Comparison of ENCODE assay signal across 8 cellular contexts in the genomic region with DNA sequence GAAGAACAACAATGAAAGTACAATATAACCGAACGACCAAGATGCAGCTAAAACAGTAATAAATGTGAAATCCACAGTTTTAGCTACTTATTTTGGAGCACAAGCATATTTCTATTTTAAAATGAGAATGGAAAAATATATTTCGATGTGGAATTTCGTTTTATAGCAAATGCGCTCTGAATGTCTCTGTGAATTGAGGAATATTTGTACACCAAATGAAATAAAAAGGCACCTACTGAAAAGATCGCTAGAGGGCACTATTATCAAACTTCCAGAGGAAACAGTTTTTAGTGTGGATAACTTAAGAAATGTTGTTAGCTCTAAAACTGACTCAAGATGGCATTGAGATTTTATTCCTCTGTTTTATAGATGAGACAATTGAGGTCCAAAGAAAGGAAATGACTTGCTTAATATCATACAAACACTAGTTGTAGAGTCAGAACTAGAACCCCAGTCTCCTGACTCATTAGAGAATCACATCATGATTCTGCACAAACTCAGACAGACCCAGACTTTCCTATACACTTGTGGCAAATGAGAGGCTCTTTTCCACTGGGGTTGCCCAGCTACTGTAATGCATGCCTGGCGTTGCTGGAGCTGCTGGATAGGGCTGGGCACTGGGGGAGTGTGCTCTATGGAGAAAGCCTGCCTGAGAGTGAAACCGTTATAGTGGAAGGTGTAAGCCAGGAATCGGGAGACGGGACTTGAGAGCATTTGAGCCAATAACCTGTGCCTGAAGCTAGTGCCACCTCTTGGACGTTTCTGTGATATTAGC. TPM values are rescaled to one million over a fixed set of nuclear protein-coding genes. Genes with fewer than 3 reads are reported as not detected.
DNase-seq lines count a peak whose midpoint lies in the region; ATAC-seq and TF ChIP-seq lines count a peak whose summit lies in the region.

No MANE protein-coding gene starts in this region.

- no peak overlapping the region for H3K27ac ChIP-seq in neutrophil

- H3K9me3 Mint-ChIP-seq in activated CD4-positive, alpha-beta memory T cell treated with anti-CD3 and anti-CD28 coated beads, Interleukin-2, amount 10 ng/mL, durations not matched to agents 7 days and 5 days: no peaks in the 10 kb centered on the region

- TF ChIP-seq CTCF in BJ (IDR thresholded peaks at IDR 0.05; ENCODE audit: insufficient read depth, low read depth, low read length) (peak; percentile 69), fibroblast of the aortic adventitia (IDR thresholded peaks at IDR 0.05; ENCODE audit: insufficient read depth, low read length) (peak; percentile 75), neutrophil (IDR thresholded peaks at IDR 0.05) (peak; percentile 55)

- H3K4me3 Mint-ChIP-seq in activated CD4-positive, alpha-beta memory T cell treated with anti-CD3 and anti-CD28 coated beads, Interleukin-2, amount 10 ng/mL, durations not matched to agents 7 days and 5 days: no peak overlapping the region

- no peaks in the 10 kb centered on the region for H3K36me3 ChIP-seq in BJ (ENCODE audit: control insufficient read depth, insufficient read depth, low read length)
- no peaks in the 10 kb centered on the region for H3K36me3 ChIP-seq in neutrophil

- CTCF ChIA-PET in BJ (lab: Yijun Ruan, JAX): interaction anchor here (0.6 to 7.2 kb wide), 29 partner anchors 9 to 463 kb away, joined by 3 to 109 read pairs (median 4); a partner anchor contains a TSS
- CTCF ChIA-PET in activated CD4-positive, alpha-beta memory T cell treated with anti-CD3 and anti-CD28 coated beads, Interleukin-2, amount 10 ng/mL, durations not matched to agents 7 days and 5 days (lab: Charles Lee): interaction anchor here (0.6 to 6.9 kb wide), 17 partner anchors 8 to 234 kb away, joined by 3 to 128 read pairs (median 5); a partner anchor contains a TSS

- peaks cover 6% of the 10 kb centered on the region for H3K27me3 Mint-ChIP-seq in activated CD4-positive, alpha-beta memory T cell treated with anti-CD3 and anti-CD28 coated beads, Interleukin-2, amount 10 ng/mL, durations not matched to agents 7 days and 5 days

- H3K4me3 ChIP-seq in BJ (ENCODE audit: low read depth, low read length): no peak overlapping the region; the same call in 1 of the 2 replicates
- H3K4me3 ChIP-seq in fibroblast of the aortic adventitia (ENCODE audit: low read depth, low read length): peak overlapping the region; percentile 53
- H3K4me3 ChIP-seq in neutrophil (ENCODE audit: low read depth in 1 of 2, low read length in 1 of 2): no peak overlapping the region

- peaks cover 12% of the 10 kb centered on the region for H3K4me1 Mint-ChIP-seq in activated CD4-positive, alpha-beta memory T cell treated with anti-CD3 and anti-CD28 coated beads, Interleukin-2, amount 10 ng/mL, durations not matched to agents 7 days and 5 days

- peaks cover 0 to 3% of the 10 kb centered on the region in 2 experiments for H3K4me1 ChIP-seq in neutrophil (ENCODE audit: control insufficient read depth in 1 of 2, insufficient read depth in 1 of 2, low read depth in 1 of 2, low read length in 1 of 2)

- no peaks in the 10 kb centered on the region for H3K36me3 Mint-ChIP-seq in activated CD4-positive, alpha-beta memory T cell treated with anti-CD3 and anti-CD28 coated beads, Interleukin-2, amount 10 ng/mL, durations not matched to agents 7 days and 5 days (ENCODE audit: low read depth)

- no peak for DNase-seq in BJ (ENCODE audit: low read depth)
- peak; percentile 45 for DNase-seq in NCI-H2227 (lab: John Stamatoyannopoulos, UW; ENCODE audit: unreplicated experiment)
- peak; percentile 23 for DNase-seq in activated CD4-positive, alpha-beta memory T cell treated with anti-CD3 and anti-CD28 coated beads, Interleukin-2, amount 10 ng/mL, durations not matched to agents 7 days and 5 days
- DNase-seq in fibroblast of the aortic adventitia (ENCODE audit: low read depth): peak; percentile 83

- H3K27me3 ChIP-seq in BJ (ENCODE audit: control insufficient read depth, insufficient read depth, low read length): no peaks in the 10 kb centered on the region
- H3K27me3 ChIP-seq in neutrophil: no peaks in the 10 kb centered on the region

- ATAC-seq in GM21717 (IDR thresholded peaks at IDR 0.05; ENCODE audit: unreplicated experiment) (peak; percentile 38), HG03469 (IDR thresholded peaks at IDR 0.05; ENCODE audit: unreplicated experiment) (no peak), HG03175 (IDR thresholded peaks at IDR 0.05; ENCODE audit: unreplicated experiment) (no peak)

- POLR2A ChIA-PET in BJ (lab: Charles Lee): no interaction called here
- POLR2A ChIA-PET in activated CD4-positive, alpha-beta memory T cell treated with anti-CD3 and anti-CD28 coated beads, Interleukin-2, amount 10 ng/mL, durations not matched to agents 7 days and 5 days (lab: Charles Lee): interaction anchor here (1.3 to 1.5 kb wide), 4 partner anchors 11 to 159 kb away, joined by 3 to 6 read pairs (median 4); no protein-coding TSS in a partner anchor

- H3K9me3 ChIP-seq in neutrophil: no peaks in the 10 kb centered on the region

- no peak overlapping the region for H3K27ac Mint-ChIP-seq in activated CD4-positive, alpha-beta memory T cell treated with anti-CD3 and anti-CD28 coated beads, Interleukin-2, amount 10 ng/mL, durations not matched to agents 7 days and 5 days

RNA-seq across cellular contexts. Expression of a gene that starts 51.9 kb away (rescaled TPM):
- 8.4 and 15.0 TPM in 2 replicates for polyA plus RNA-seq in BJ (2011; rRNA removed)
- polyA minus RNA-seq in BJ (2011; rRNA and poly(A)+ RNA removed): 8.3 and 8.9 TPM in 2 replicates
- 10 to 100 TPM; 29.1 to 30.6 TPM for total RNA-seq in activated CD4-positive, alpha-beta memory T cell treated with anti-CD3 and anti-CD28 coated beads, Interleukin-2, amount 10 ng/mL, durations not matched to agents 7 days and 5 days
- 20.1 and 21.1 TPM in 2 replicates for total RNA-seq in fibroblast of the aortic adventitia (ENCODE audit: low replicate concordance)
